23 cellular contexts compared by ENCODE assay signal in the genomic region with DNA sequence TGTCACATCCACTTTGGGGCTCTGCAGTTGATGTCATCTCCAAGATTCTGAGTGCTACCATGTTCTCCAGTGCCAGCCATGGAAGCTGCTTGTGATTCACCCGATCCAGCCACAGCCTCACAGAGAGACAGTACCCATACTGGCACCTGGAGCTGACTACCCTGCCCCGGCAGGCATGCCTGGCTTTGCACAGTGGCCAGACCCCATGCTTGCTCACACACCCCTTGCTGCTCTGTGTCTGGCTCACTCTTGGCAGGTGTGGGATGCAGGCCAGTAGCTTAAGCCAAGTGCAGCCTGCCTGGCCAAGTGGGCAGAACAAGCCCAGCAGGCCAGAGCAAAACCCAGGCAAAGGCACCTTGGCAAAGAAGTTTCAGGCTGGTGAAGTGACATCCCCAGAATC.
"Had no signal": no experiment of that assay in that cellular context is flagged by ENCODE, and none has a peak within 500 bp of the region (broad histone marks: within the 10 kb centered on the region; RNA-seq: fewer than 3 reads in every experiment).

No MANE protein-coding gene starts in this region.

- H3K4me2 ChIP-seq: KMS-11 had no signal

- H3K9ac ChIP-seq: KMS-11 had no signal

- H3K27ac ChIP-seq: HL-60, KMS-11, SJCRH30 had no signal

- H3K4me3 ChIP-seq: K562, SJCRH30 had no signal

- H3K36me3 ChIP-seq: SJCRH30 had no signal

- H3K9me3 ChIP-seq: SJCRH30 had no signal

- H3K4me1 ChIP-seq: SJCRH30 had no signal

- DNase-seq: Kasumi-1, NCI-H1092, NCI-H1105 treated with DMSO at 0.1 percent for 48 hours, NCI-H1417 treated with DMSO at 0.1 percent for 48 hours, NCI-H146, NCI-H1694 treated with DMSO at 0.1 percent for 48 hours, NCI-H1930, NCI-H2081, NCI-H2171, NCI-H226, NCI-H446, NCI-H510A, NCI-H524 treated with DMSO at 0.1 percent for 48 hours, NCI-H69, NCI-H774, RPMI8226, SHP77 treated with DMSO at 0.1 percent for 48 hours, SJCRH30 had no signal

- FAIRE-seq: HTR-8/SVneo, K562, RCC 7860 had no signal

- H3K27me3 ChIP-seq: SJCRH30 had no signal
